ENCODE assay signal across 1 cellular context in genomic region chr1:243742814-243743213, GRCh38.
TF ChIP-seq lines count a peak whose summit lies in the region.

No MANE protein-coding gene starts in this region.

TF ChIP-seq in WTC11, 78 proteins besides CTCF, POLR2A, EP300 and RAD21 (continued from another document):
- TF ChIP-seq, protein P1, sequence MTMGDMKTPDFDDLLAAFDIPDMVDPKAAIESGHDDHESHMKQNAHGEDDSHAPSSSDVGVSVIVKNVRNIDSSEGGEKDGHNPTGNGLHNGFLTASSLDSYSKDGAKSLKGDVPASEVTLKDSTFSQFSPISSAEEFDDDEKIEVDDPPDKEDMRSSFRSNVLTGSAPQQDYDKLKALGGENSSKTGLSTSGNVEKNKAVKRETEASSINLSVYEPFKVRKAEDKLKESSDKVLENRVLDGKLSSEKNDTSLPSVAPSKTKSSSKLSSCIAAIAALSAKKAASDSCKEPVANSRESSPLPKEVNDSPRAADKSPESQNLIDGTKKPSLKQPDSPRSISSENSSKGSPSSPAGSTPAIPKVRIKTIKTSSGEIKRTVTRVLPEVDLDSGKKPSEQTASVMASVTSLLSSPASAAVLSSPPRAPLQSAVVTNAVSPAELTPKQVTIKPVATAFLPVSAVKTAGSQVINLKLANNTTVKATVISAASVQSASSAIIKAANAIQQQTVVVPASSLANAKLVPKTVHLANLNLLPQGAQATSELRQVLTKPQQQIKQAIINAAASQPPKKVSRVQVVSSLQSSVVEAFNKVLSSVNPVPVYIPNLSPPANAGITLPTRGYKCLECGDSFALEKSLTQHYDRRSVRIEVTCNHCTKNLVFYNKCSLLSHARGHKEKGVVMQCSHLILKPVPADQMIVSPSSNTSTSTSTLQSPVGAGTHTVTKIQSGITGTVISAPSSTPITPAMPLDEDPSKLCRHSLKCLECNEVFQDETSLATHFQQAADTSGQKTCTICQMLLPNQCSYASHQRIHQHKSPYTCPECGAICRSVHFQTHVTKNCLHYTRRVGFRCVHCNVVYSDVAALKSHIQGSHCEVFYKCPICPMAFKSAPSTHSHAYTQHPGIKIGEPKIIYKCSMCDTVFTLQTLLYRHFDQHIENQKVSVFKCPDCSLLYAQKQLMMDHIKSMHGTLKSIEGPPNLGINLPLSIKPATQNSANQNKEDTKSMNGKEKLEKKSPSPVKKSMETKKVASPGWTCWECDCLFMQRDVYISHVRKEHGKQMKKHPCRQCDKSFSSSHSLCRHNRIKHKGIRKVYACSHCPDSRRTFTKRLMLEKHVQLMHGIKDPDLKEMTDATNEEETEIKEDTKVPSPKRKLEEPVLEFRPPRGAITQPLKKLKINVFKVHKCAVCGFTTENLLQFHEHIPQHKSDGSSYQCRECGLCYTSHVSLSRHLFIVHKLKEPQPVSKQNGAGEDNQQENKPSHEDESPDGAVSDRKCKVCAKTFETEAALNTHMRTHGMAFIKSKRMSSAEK (CRISPR knock-in tag; IDR thresholded peaks at IDR 0.05; ENCODE audit: borderline replicate concordance): no peak
- TF ChIP-seq ZNF423 (CRISPR knock-in tag; IDR thresholded peaks at IDR 0.05): no peak
- no peak for TF ChIP-seq ZNF317 (CRISPR knock-in tag; IDR thresholded peaks at IDR 0.05; ENCODE audit: borderline replicate concordance, low read depth)
- TF ChIP-seq CREM (CRISPR knock-in tag; IDR thresholded peaks at IDR 0.05): no peak
TF ChIP-seq in WTC11: peak in this region for 0.
